2 cellular contexts compared by ENCODE assay signal in the genomic region with DNA sequence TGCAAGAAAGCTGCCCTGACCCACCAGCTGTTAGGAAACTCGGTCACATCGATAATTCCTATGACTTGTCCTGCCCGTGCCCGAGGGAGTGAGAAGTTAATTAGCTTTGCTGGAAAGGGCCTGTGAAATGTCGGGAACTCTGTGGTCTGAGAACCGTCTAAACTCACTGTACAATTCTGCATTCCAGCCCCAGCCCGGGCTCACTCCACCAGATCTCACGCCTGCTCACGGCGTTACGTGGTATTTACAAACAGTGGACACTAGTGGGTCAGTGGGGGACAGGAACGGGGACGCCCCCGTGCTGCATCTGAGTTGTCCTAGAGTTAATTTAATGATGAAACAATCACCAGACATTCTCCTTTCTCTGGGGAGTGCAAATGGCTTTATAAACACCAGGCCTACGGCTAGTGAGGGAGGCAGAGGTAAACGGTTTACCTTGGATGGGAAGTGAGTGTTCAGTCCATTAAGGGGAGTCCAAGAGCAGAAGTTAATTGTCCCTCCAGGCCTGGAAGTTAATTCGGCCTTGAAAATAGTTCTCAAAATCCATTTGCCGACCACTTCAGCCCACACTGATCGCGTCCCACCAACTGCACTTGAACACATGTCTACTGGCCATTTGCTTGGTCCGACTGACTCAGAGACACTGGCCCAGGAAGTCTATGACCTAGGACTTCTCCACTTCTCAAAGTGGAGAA.
TF ChIP-seq lines count a peak whose summit lies in the region.

No MANE protein-coding gene starts in this region.

TF ChIP-seq in liver, 16 proteins besides CTCF, POLR2A, EP300 and RAD21:
- TF ChIP-seq NR2F2 (IDR thresholded peaks at IDR 0.05) = peak; percentile 21
- no peak for TF ChIP-seq FOXA1 (IDR thresholded peaks at IDR 0.05)
- no peak for TF ChIP-seq HNF4A (conservative IDR thresholded peaks at IDR 0.05)
- peak in 1 of 2 donors; percentile 15 for TF ChIP-seq RXRA (IDR thresholded peaks at IDR 0.05)
- TF ChIP-seq SP1 (IDR thresholded peaks at IDR 0.05) = peak; percentile 21
- TF ChIP-seq FOXA2 (IDR thresholded peaks at IDR 0.05) = no peak
TF ChIP-seq in liver: peak in this region for 3.

TF ChIP-seq in HepG2, 621 proteins besides CTCF, POLR2A, EP300 and RAD21:
- TF ChIP-seq ZNF44 (CRISPR knock-in tag; IDR thresholded peaks at IDR 0.05) (no peak), GZF1 (CRISPR knock-in tag; IDR thresholded peaks at IDR 0.05) (no peak), ISL2 (CRISPR knock-in tag; IDR thresholded peaks at IDR 0.05) (no peak), RORA (CRISPR knock-in tag; IDR thresholded peaks at IDR 0.05) (no peak), PHF5A (CRISPR knock-in tag; IDR thresholded peaks at IDR 0.05; ENCODE audit: low read depth, unreplicated experiment) (no peak), KLF16 (CRISPR knock-in tag; IDR thresholded peaks at IDR 0.05) (no peak), NCOR1 (IDR thresholded peaks at IDR 0.05; ENCODE audit: borderline replicate concordance, low read length) (no peak)
- TF ChIP-seq, protein P1, sequence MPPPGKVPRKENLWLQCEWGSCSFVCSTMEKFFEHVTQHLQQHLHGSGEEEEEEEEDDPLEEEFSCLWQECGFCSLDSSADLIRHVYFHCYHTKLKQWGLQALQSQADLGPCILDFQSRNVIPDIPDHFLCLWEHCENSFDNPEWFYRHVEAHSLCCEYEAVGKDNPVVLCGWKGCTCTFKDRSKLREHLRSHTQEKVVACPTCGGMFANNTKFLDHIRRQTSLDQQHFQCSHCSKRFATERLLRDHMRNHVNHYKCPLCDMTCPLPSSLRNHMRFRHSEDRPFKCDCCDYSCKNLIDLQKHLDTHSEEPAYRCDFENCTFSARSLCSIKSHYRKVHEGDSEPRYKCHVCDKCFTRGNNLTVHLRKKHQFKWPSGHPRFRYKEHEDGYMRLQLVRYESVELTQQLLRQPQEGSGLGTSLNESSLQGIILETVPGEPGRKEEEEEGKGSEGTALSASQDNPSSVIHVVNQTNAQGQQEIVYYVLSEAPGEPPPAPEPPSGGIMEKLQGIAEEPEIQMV (CRISPR knock-in tag; IDR thresholded peaks at IDR 0.05; ENCODE audit: low read depth) = no peak
